22 cellular contexts compared by ENCODE assay signal in the genomic region with DNA sequence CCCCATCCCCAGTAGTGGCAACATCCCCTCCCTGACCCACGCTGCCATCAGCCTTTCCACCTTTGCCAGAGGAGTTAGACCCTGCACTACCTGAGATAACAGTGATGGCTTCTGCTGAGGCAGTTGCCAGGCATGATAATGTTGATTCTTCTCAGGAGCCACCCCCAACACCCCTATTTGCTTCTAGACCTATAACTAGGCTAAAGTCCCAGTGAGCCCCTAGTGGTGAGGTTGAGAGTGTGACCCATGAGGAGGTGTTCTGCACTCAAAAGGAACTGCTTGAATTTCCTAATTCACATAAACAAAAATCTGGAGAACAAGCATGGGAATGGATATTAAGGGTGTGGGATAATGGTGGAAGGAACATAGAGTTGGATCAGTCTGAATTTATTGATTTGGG.
A peak's percentile ranks its signal among the peaks of the same experiment; 100 is the strongest.
DNase-seq lines count a peak whose midpoint lies in the region; FAIRE-seq and TF ChIP-seq lines count a peak whose summit lies in the region.
"Had no signal": no experiment of that assay in that cellular context is flagged by ENCODE, and none has a peak within 500 bp of the region (broad histone marks: within the 10 kb centered on the region; RNA-seq: fewer than 3 reads in every experiment).

No MANE protein-coding gene starts in this region.

- H2AFZ ChIP-seq in OCI-LY1 (ENCODE audit: low read length): no peak overlapping the region
- H2AFZ ChIP-seq in H1 (ENCODE audit: low read length): 0 out of 2 replicates have a peak overlapping the region, but pooled peaks have one; percentile 85

- no peak overlapping the region for H2BK15ac ChIP-seq in H1 (ENCODE audit: low read length)

- no peaks in the 10 kb centered on the region for H3K9me2 ChIP-seq in OCI-LY1 (ENCODE audit: low read depth, low read length)

- BruUV-seq in A673 (replicated peaks; lab: Mats Ljungman, UMichigan): no TSS peak

- no peak overlapping the region for H4K5ac ChIP-seq in H1 (ENCODE audit: insufficient read length, low read depth, low read length)

- no peak overlapping the region for H3K14ac ChIP-seq in H1 (ENCODE audit: insufficient read length)

- H3F3A ChIP-seq in OCI-LY1 (ENCODE audit: insufficient read depth, low read length): no peaks in the 10 kb centered on the region

- H3K9me3 ChIP-seq in A673 (ENCODE audit: low read depth, low read length, poor library complexity, severe bottlenecking) (no peaks in the 10 kb centered on the region), OCI-LY1 (ENCODE audit: low read length) (no peaks in the 10 kb centered on the region), H1 (ENCODE audit: insufficient read depth in 2 of 2, low read depth in 1 of 2, low read length in 1 of 2) (no peaks in the 10 kb centered on the region)
- H3K9me3 ChIP-seq: right lobe of liver had no signal

- intact Hi-C loops in A673 (cut with micrococcal nuclease; ENCODE audit: unreplicated experiment): no loop called here

- H4K20me1 ChIP-seq in OCI-LY1 (ENCODE audit: insufficient read depth, low read length): no peaks in the 10 kb centered on the region
- H4K20me1 ChIP-seq in H1 (replicated peaks in 1 of 2; ENCODE audit: control insufficient read depth in 1 of 2, insufficient read depth in 2 of 2, low read length in 2 of 2): no peaks in the 10 kb centered on the region

- no peak for FAIRE-seq in H1 (lab: Jason Lieb, UNC)
- FAIRE-seq: astrocyte, frontal cortex, TTC549 had no signal

- TF ChIP-seq POLR2A in H1 (IDR thresholded peaks at IDR 0.05; ENCODE audit: control extremely low read depth in 1 of 2, low read depth in 2 of 2, low read length in 2 of 2): no peak

- DNase-seq in A673 (ENCODE audit: low spot score) (no peak), H1 (ENCODE audit: low read depth in 1 of 2, low spot score in 2 of 2) (no peak), SIG-M5 treated with dmso at 0.1 percent for 504 hours (lab: John Stamatoyannopoulos, UW; ENCODE audit: unreplicated experiment) (no peak), islet precursor cell (no peak), SHP77 treated with DMSO at 0.1 percent for 48 hours (lab: John Stamatoyannopoulos, UW) (no peak)
- no peak for DNase-seq in activated effector memory CD4-positive, alpha-beta T cell treated with anti-CD3 and anti-CD28 coated beads, Interleukin-2, amount 50 U/mL, for 16 hours
- DNase-seq: activated CD4-positive, alpha-beta T cell treated with anti-CD3 and anti-CD28 coated beads, Interleukin-2, amount 10 ng/mL, durations not matched to agents 7 days and 5 days; activated naive CD4-positive, alpha-beta T cell treated with anti-CD3 and anti-CD28 coated beads, Interleukin-2, amount 10 ng/mL, durations not matched to agents 7 days and 5 days; CD8-positive, alpha-beta memory T cell; cortex of kidney; EL; H7; NCI-H1048; NCI-H2081 treated with DMSO at 0.1 percent for 48 hours; NCI-H524 treated with DMSO at 0.1 percent for 48 hours; right lobe of liver; stimulated activated naive CD8-positive, alpha-beta T cell treated with anti-CD3 and anti-CD28 coated beads, Interleukin-15, amount 100 ng/mL, for 72 hours had no signal

- CTCF ChIA-PET in A673 (lab: Charles Lee) (no interaction called here), H1 (lab: Charles Lee; ENCODE audit: partially characterized antibody) (interaction anchor here (0.9 to 3.3 kb wide), 9 partner anchors 11 to 247 kb away, joined by 3 to 23 read pairs (median 4); no protein-coding TSS in a partner anchor)

- TF ChIP-seq CTCF in A673 (conservative IDR thresholded peaks at IDR 0.05; ENCODE audit: low read depth, low read length): peak; percentile 30
- TF ChIP-seq CTCF in GM12875 (IDR thresholded peaks at IDR 0.05; ENCODE audit: borderline replicate concordance, insufficient read depth, low read depth, low read length): peak; percentile 34; the same call in 1 of the 2 replicates
- TF ChIP-seq CTCF in OCI-LY1 (IDR thresholded peaks at IDR 0.05; ENCODE audit: low read length): peak; percentile 35; the same call in 1 of the 2 replicates
- TF ChIP-seq CTCF in H1 (IDR thresholded peaks at IDR 0.05; ENCODE audit: control extremely low read depth in 1 of 3, insufficient read depth in 1 of 3, low read depth in 1 of 3, low read length in 3 of 3): peak in 2 of 3 experiments; percentile 35 to 64; a peak in 2 of 4 replicates

- no peak overlapping the region for H3K27ac ChIP-seq in A673 (ENCODE audit: low read depth, low read length, poor library complexity, severe bottlenecking)
- H3K27ac ChIP-seq in OCI-LY1 (ENCODE audit: low read depth, low read length, poor library complexity, severe bottlenecking): no peak overlapping the region
- H3K27ac ChIP-seq in H1 (ENCODE audit: low read depth, low read length): no peak overlapping the region
- H3K27ac ChIP-seq: right lobe of liver had no signal

- H2AK5ac ChIP-seq in H1 (ENCODE audit: low read depth, low read length): no peak overlapping the region

- no peak overlapping the region for H3K56ac ChIP-seq in H1 (replicated peaks; ENCODE audit: insufficient read length, low read depth, low read length)

- TF ChIP-seq EP300 in H1 (IDR thresholded peaks at IDR 0.05; ENCODE audit: borderline replicate concordance in 1 of 2, low read depth in 2 of 2, low read length in 2 of 2): no peak

- TF ChIP-seq RAD21 in H1 (IDR thresholded peaks at IDR 0.05 in 1 of 2, conservative IDR thresholded peaks at IDR 0.05 in 1 of 2; ENCODE audit: low read depth in 2 of 2, low read length in 2 of 2): peak; percentile 43 to 60

- H3K9ac ChIP-seq in OCI-LY1 (ENCODE audit: low read length) (no peak overlapping the region), H1 (replicated peaks in 1 of 4; ENCODE audit: extremely low read depth in 1 of 4, low read depth in 3 of 4, low read length in 3 of 4) (no peak overlapping the region)

- H3K4me3 ChIP-seq in A673 (ENCODE audit: low read depth, low read length, poor library complexity, severe bottlenecking): no peak overlapping the region
- H3K4me3 ChIP-seq in GM12875 (ENCODE audit: low read depth, low read length): no peak overlapping the region
- no peak overlapping the region for H3K4me3 ChIP-seq in OCI-LY1 (ENCODE audit: low read depth, low read length, poor library complexity, severe bottlenecking)
- no peak overlapping the region for H3K4me3 ChIP-seq in H1 (ENCODE audit: extremely low read depth in 1 of 4, insufficient read depth in 2 of 4, low read depth in 3 of 4, low read length in 4 of 4)
- H3K4me3 ChIP-seq: right lobe of liver had no signal

- H4K8ac ChIP-seq in H1 (ENCODE audit: extremely low read depth, insufficient read depth, low read length): no peak overlapping the region

- no peaks in the 10 kb centered on the region for H3K23me2 ChIP-seq in H1 (ENCODE audit: low read depth, low read length)

- no peak overlapping the region for H3K18ac ChIP-seq in H1 (ENCODE audit: extremely low read depth, low read length)

- no peak overlapping the region for H3K4ac ChIP-seq in H1 (replicated peaks; ENCODE audit: insufficient read length, low read depth, low read length)

- H2BK5ac ChIP-seq in H1 (ENCODE audit: low read depth, low read length): no peak overlapping the region

- H4K91ac ChIP-seq in H1 (replicated peaks; ENCODE audit: insufficient read length, low read length): no peak overlapping the region

- H2BK12ac ChIP-seq in H1 (ENCODE audit: low read depth, low read length): no peak overlapping the region

- H3K79me1 ChIP-seq in H1 (ENCODE audit: low read depth, low read length): no peaks in the 10 kb centered on the region

- no peak overlapping the region for H2BK20ac ChIP-seq in H1 (ENCODE audit: low read length)

- no peak overlapping the region for H3K4me2 ChIP-seq in OCI-LY1 (ENCODE audit: low read length)
- no peak overlapping the region for H3K4me2 ChIP-seq in H1 (ENCODE audit: insufficient read depth in 1 of 2, low read depth in 2 of 2, low read length in 2 of 2)

- no peaks in the 10 kb centered on the region for H3K27me3 ChIP-seq in A673 (replicated peaks; ENCODE audit: insufficient read depth, low read depth, low read length, poor library complexity)
- H3K27me3 ChIP-seq in OCI-LY1 (ENCODE audit: insufficient read depth, low read length): no peaks in the 10 kb centered on the region
- no peaks in the 10 kb centered on the region for H3K27me3 ChIP-seq in H1 (replicated peaks in 1 of 4; ENCODE audit: control insufficient read depth in 3 of 4, extremely low read depth in 1 of 4, insufficient read depth in 3 of 4, low read length in 3 of 4)
- H3K27me3 ChIP-seq: right lobe of liver had no signal

- H3K79me2 ChIP-seq in OCI-LY1 (ENCODE audit: insufficient read depth, low read length): no peaks in the 10 kb centered on the region
- H3K79me2 ChIP-seq in H1 (ENCODE audit: control insufficient read depth in 1 of 2, insufficient read depth in 2 of 2, low read length in 2 of 2): no peaks in the 10 kb centered on the region

- H3K36me3 ChIP-seq in A673 (ENCODE audit: insufficient read depth, low read length, poor library complexity, severe bottlenecking): no peaks in the 10 kb centered on the region
- no peaks in the 10 kb centered on the region for H3K36me3 ChIP-seq in OCI-LY1 (ENCODE audit: insufficient read depth, low read length)
- H3K36me3 ChIP-seq in H1 (ENCODE audit: control insufficient read depth in 2 of 4, insufficient read depth in 4 of 4, low read length in 3 of 4): no peaks in the 10 kb centered on the region
- H3K36me3 ChIP-seq: right lobe of liver had no signal

- no peak overlapping the region for H2BK120ac ChIP-seq in H1 (replicated peaks; ENCODE audit: low read depth, low read length)

- WGBS in H1 (ENCODE audit: extremely low coverage in 1 of 2, insufficient coverage in 1 of 2, insufficient read length in 1 of 2, insufficient replicate concordance in 2 of 2, low coverage in 1 of 2, low lambda C conversion rate in 2 of 2, missing lambda C conversion rate in 1 of 2), 2 experiments: 90% methylated on average over 1 of the region's 1 CpG; no CpG with 5 or more reads in 1 of the 2 experiments

- H3K4me1 ChIP-seq in A673 (ENCODE audit: insufficient read depth, low read length, poor library complexity, severe bottlenecking) (no peaks in the 10 kb centered on the region), OCI-LY1 (ENCODE audit: insufficient read depth, low read length, severe bottlenecking) (no peaks in the 10 kb centered on the region), H1 (replicated peaks in 1 of 4; ENCODE audit: control insufficient read depth in 3 of 4, insufficient read depth in 4 of 4, low read length in 3 of 4) (peaks cover 0 to under 1% (median 0%) of the 10 kb centered on the region in 4 experiments; a peak in 1 of 7 replicates)
- H3K4me1 ChIP-seq: right lobe of liver had no signal

- POLR2A ChIA-PET in A673 (lab: Charles Lee; ENCODE audit: low non-redundant PET): no interaction called here
- POLR2A ChIA-PET in H1 (lab: Charles Lee; ENCODE audit: partially characterized antibody): no interaction called here

- H3K23ac ChIP-seq in H1 (ENCODE audit: insufficient read length): no peak overlapping the region

TF ChIP-seq in H1, 55 proteins besides CTCF, POLR2A, EP300 and RAD21:
- TF ChIP-seq HDAC6 (IDR thresholded peaks at IDR 0.05; ENCODE audit: low read depth, low read length) (no peak), PHF8 (conservative IDR thresholded peaks at IDR 0.05; ENCODE audit: low read depth, low read length) (no peak)
